Comparison of ENCODE assay signal across 12 cellular contexts in the genomic region with DNA sequence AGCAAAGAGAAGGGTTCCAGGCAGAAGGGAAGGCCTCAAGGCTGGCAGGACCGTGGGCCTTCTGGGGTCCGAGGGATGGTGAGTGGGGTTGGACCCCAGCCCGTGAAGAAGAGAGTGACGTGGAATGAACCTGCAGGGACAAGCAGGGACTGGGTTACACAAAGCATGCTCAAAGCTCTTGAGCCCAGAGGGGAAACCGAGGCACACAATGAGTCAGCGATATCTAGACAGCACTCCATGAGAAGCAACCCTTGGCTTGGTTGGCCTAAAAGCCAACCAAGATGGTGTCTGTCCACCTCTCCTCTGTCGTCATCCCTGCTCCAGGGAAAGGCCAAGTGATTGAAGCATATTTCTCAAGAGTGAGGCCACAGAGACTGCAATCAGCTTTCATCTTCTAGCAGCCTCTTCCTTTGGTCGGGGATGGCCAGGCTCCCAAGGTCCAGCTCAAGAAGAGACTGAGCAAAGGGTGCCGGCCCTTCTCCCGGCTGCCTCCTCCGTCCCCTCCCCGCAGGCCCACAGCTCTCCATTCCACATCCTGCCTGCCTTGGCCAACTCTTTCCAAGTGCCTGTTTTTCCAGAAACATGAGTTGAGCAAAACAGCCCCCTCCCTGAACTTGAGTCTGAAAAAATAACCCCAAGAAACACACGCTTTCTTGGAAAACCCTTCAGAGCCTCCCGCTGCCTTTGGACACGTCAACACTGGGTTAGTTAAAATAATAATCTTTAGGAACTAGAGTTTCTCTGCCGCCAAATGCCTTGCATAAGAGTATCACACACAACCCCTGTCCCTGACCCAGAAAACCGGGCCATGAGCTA.
A peak's percentile ranks its signal among the peaks of the same experiment; 100 is the strongest.
DNase-seq lines count a peak whose midpoint lies in the region; ATAC-seq and TF ChIP-seq lines count a peak whose summit lies in the region.
"Had no signal": no experiment of that assay in that cellular context is flagged by ENCODE, and none has a peak within 500 bp of the region (broad histone marks: within the 10 kb centered on the region; RNA-seq: fewer than 3 reads in every experiment).

No MANE protein-coding gene starts in this region.

- H3K4me3 Mint-ChIP-seq in endothelial cell (ENCODE audit: unreplicated experiment) (no peak overlapping the region), type B pancreatic cell (no peak overlapping the region)
- H3K4me3 Mint-ChIP-seq: activated T-cell treated with anti-CD3 and anti-CD28 coated beads, Interleukin-2, amount 50 U/mL, for 72 hours had no signal

- H3K36me3 ChIP-seq in gastrocnemius medialis, result no peaks in the 10 kb centered on the region

- peak overlapping the region; percentile 65 for H3K27ac Mint-ChIP-seq in endothelial cell (ENCODE audit: unreplicated experiment)
- H3K27ac Mint-ChIP-seq in type B pancreatic cell, result no peak overlapping the region
- H3K27ac Mint-ChIP-seq: activated T-cell treated with anti-CD3 and anti-CD28 coated beads, Interleukin-2, amount 50 U/mL, for 72 hours had no signal

- H3K9me3 Mint-ChIP-seq in endothelial cell (ENCODE audit: unreplicated experiment) (no peaks in the 10 kb centered on the region), type B pancreatic cell (peaks cover 8% of the 10 kb centered on the region)
- H3K9me3 Mint-ChIP-seq: activated T-cell treated with anti-CD3 and anti-CD28 coated beads, Interleukin-2, amount 50 U/mL, for 72 hours had no signal

- in situ Hi-C loops in gastrocnemius medialis (cut with MboI; ENCODE audit: low sequenced_read_pairs in 4 of 4), result no loop called here

- peak overlapping the region; percentile 45 to 75 (median 58) for H3K27ac ChIP-seq in gastrocnemius medialis

- no peaks in the 10 kb centered on the region for H3K9me3 ChIP-seq in gastrocnemius medialis

- ATAC-seq in left colon, result no peak
- peak; percentile 46 to 56 for ATAC-seq in gastrocnemius medialis
- ATAC-seq in HG03045 (IDR thresholded peaks at IDR 0.05; ENCODE audit: unreplicated experiment), result no peak
- ATAC-seq: activated T-cell treated with anti-CD3 and anti-CD28 coated beads, Interleukin-2, amount 50 U/mL, for 72 hours; esophagus mucosa had no signal

- no peak overlapping the region for H3K4me3 ChIP-seq in AG10803 (ENCODE audit: low read length)
- no peak overlapping the region for H3K4me3 ChIP-seq in gastrocnemius medialis

- H3K27me3 Mint-ChIP-seq in endothelial cell (ENCODE audit: unreplicated experiment) (peaks cover 5% of the 10 kb centered on the region), type B pancreatic cell (peaks cover 17% of the 10 kb centered on the region)

- TF ChIP-seq POLR2A in gastrocnemius medialis (IDR thresholded peaks at IDR 0.05), result no peak

- H3K4me1 Mint-ChIP-seq in endothelial cell (ENCODE audit: unreplicated experiment), result peaks cover 49% of the 10 kb centered on the region
- H3K4me1 Mint-ChIP-seq in type B pancreatic cell (ENCODE audit: unreplicated experiment), result peaks cover 35% of the 10 kb centered on the region

- DNase-seq in AG10803 (ENCODE audit: low read depth), result peak; percentile 60
- DNase-seq in endothelial cell (ENCODE audit: low spot score), result no peak
- DNase-seq in left colon, result peak; percentile 16 to 52
- peak; percentile 13 to 68 for DNase-seq in gastrocnemius medialis
- no peak for DNase-seq in CD1c-positive myeloid dendritic cell (ENCODE audit: extremely low spot score)
- no peak for DNase-seq in type B pancreatic cell (ENCODE audit: extremely low spot score, unreplicated experiment)
- DNase-seq in T-helper 9 cell, result no peak
- DNase-seq: activated CD4-positive, CD25-positive, alpha-beta regulatory T cell treated with anti-CD3 and anti-CD28 coated beads, Interleukin-2, amount 50 U/mL, for 72 hours; activated T-cell treated with anti-CD3 and anti-CD28 coated beads, Interleukin-2, amount 50 U/mL, for 72 hours; NCI-H1930 had no signal

- no peak for TF ChIP-seq CTCF in AG10803 (conservative IDR thresholded peaks at IDR 0.05; ENCODE audit: low read length)
- no peak for TF ChIP-seq CTCF in endothelial cell (IDR thresholded peaks at IDR 0.05; ENCODE audit: unreplicated experiment)
- no peak for TF ChIP-seq CTCF in gastrocnemius medialis (IDR thresholded peaks at IDR 0.05 in 4 of 5, conservative IDR thresholded peaks at IDR 0.05 in 1 of 5)
- no peak for TF ChIP-seq CTCF in type B pancreatic cell (conservative IDR thresholded peaks at IDR 0.05)

- H3K4me1 ChIP-seq in gastrocnemius medialis, result no peaks in the 10 kb centered on the region

- H3K36me3 Mint-ChIP-seq in endothelial cell (ENCODE audit: low read depth, unreplicated experiment) (no peaks in the 10 kb centered on the region), type B pancreatic cell (no peaks in the 10 kb centered on the region)

- intact Hi-C loops in left colon (cut with DNase I, micrococcal nuclease), result no loop called here
- intact Hi-C loops in gastrocnemius medialis (cut with DNase I; ENCODE audit: low total_unique reads), result loop anchor here (5.0 kb wide), 1 partner anchor 38 kb away; no protein-coding TSS in a partner anchor

- peaks cover 0 to 15% (median 7%) of the 10 kb centered on the region in 3 donors for H3K27me3 ChIP-seq in gastrocnemius medialis

Comparison
In these comparisons a context has a peak if more than half of its experiments do, and no peak if none do; other contexts are left out.
1. DNase-seq: peak in AG10803 (single experiment), left colon (2 of 2) and gastrocnemius medialis (2 of 2); none in endothelial cell (single experiment), CD1c-positive myeloid dendritic cell (single experiment), type B pancreatic cell (single experiment) and T-helper 9 cell (single experiment).
2. ATAC-seq: peak in gastrocnemius medialis (2 of 2); none in left colon (single experiment) and HG03045 (single experiment).